Comparison of ENCODE assay signal across 2 cellular contexts in the genomic region with DNA sequence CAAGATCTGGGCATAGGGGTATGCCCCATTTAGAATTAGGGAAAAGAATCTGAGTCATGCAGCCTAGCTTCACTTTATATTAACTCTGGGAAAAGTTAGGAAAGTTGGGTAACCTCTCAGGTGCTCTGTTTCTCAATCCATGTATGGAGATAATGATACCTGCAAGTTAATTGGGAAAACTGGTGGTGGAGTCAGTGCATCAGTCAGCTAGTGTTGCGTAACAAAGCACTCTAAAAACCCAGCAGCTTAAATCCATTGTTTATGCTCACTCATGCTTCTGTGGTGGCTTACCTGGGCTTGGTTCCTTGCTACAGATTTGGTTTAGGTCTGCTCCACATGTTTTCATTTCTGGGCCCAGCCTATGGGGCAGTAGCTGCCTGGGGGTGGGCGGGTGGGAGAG.
TF ChIP-seq lines count a peak whose summit lies in the region.

No MANE protein-coding gene starts in this region.

TF ChIP-seq in IMR-90, 13 proteins besides CTCF, POLR2A, EP300 and RAD21:
- TF ChIP-seq FOS (IDR thresholded peaks at IDR 0.05; ENCODE audit: low read depth, low read length): no peak
- TF ChIP-seq CEBPB (IDR thresholded peaks at IDR 0.05; ENCODE audit: low read depth, low read length): peak; percentile 91
- TF ChIP-seq SMC3 (IDR thresholded peaks at IDR 0.05; ENCODE audit: low read depth, low read length): no peak
- TF ChIP-seq MAFK (IDR thresholded peaks at IDR 0.05; ENCODE audit: low read depth, low read length): no peak

TF ChIP-seq in K562, 482 proteins besides CTCF, POLR2A, EP300 and RAD21:
- TF ChIP-seq ELF1 (tag; IDR thresholded peaks at IDR 0.05): no peak
- TF ChIP-seq CHD4 (IDR thresholded peaks at IDR 0.05; ENCODE audit: insufficient read depth, insufficient replicate concordance, low read depth, low read length, poor library complexity, severe bottlenecking): no peak
- no peak for TF ChIP-seq SUPT5H (IDR thresholded peaks at IDR 0.05)
- TF ChIP-seq CBX2 (IDR thresholded peaks at IDR 0.05; ENCODE audit: insufficient read depth, low read length, poor library complexity, severe bottlenecking): no peak
- no peak for TF ChIP-seq NR2F6 (CRISPR knock-in tag; IDR thresholded peaks at IDR 0.05)
- no peak for TF ChIP-seq EP400 (IDR thresholded peaks at IDR 0.05)
- TF ChIP-seq, protein P1, sequence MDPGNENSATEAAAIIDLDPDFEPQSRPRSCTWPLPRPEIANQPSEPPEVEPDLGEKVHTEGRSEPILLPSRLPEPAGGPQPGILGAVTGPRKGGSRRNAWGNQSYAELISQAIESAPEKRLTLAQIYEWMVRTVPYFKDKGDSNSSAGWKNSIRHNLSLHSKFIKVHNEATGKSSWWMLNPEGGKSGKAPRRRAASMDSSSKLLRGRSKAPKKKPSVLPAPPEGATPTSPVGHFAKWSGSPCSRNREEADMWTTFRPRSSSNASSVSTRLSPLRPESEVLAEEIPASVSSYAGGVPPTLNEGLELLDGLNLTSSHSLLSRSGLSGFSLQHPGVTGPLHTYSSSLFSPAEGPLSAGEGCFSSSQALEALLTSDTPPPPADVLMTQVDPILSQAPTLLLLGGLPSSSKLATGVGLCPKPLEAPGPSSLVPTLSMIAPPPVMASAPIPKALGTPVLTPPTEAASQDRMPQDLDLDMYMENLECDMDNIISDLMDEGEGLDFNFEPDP (CRISPR knock-in tag; IDR thresholded peaks at IDR 0.05): no peak
- TF ChIP-seq RNF2 (IDR thresholded peaks at IDR 0.05): no peak
- TF ChIP-seq, protein P2, sequence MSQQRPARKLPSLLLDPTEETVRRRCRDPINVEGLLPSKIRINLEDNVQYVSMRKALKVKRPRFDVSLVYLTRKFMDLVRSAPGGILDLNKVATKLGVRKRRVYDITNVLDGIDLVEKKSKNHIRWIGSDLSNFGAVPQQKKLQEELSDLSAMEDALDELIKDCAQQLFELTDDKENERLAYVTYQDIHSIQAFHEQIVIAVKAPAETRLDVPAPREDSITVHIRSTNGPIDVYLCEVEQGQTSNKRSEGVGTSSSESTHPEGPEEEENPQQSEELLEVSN (IDR thresholded peaks at IDR 0.05; ENCODE audit: borderline replicate concordance in 1 of 2, extremely low read depth in 1 of 2, insufficient read depth in 1 of 2, insufficient read length in 1 of 2, low read depth in 1 of 2, low read length in 1 of 2, poor library complexity in 1 of 2, severe bottlenecking in 1 of 2): no peak
- peak; percentile 72 for TF ChIP-seq RBM25 (IDR thresholded peaks at IDR 0.05; ENCODE audit: low read depth, low read length, severe bottlenecking)
- no peak for TF ChIP-seq POLR3G (IDR thresholded peaks at IDR 0.05; ENCODE audit: extremely low read depth, insufficient read length, insufficient replicate concordance)
- no peak for TF ChIP-seq POLR2AphosphoS5 (IDR thresholded peaks at IDR 0.05; ENCODE audit: control insufficient read depth, insufficient read depth, low read depth, low read length)
- TF ChIP-seq, protein P3, sequence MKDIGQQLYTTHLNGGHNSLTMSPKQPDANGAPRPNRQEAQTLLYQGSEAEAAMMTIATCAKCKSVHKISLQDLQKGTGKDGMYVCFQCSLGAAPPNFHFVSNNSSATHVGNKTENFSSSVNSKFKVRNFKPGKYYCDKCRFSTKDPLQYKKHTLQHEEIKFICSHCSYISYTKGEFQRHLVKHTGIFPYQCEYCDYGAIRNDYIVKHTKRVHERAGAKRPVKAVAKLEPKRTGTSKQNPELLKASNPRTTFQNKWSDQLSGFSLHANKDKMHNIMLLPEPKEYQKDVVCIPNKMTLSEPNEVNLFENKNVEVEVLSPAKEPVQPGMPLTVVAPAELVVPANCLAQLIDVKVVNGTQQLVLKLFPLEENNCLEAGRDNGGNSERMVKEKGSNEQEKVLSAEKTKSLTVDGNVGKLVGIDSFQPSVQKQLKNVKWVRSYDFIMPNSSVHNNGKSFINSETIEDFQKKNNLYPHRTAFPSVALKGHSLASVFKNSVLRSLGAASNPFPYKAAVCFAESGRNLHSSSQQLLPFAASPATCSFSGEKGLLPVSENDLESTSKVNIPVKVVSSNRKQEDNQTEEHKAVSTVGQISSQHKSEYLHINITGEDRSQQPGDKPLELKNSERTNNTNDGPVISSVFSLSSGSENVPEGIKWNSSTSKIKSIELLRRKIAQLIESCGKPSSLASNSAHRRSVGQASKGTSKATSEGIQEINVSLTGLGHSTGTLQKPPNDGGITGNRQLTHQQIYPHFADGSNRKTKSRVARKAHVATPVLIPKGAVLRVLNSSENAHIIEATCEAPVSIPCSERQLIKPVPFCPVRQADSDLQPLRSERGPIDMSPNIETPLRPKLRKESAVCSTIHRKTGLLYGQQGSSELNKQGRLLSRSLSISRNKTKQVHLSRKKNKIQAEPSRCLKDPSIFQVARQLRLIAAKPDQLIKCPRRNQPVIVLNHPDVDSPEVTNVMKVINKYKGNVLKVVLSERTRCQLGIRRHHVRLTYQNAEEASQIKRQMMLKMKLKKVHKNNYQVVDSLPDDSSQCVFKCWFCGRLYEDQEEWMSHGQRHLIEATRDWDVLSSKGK (CRISPR knock-in tag; IDR thresholded peaks at IDR 0.05): no peak
- no peak for TF ChIP-seq TOE1 (IDR thresholded peaks at IDR 0.05; ENCODE audit: borderline replicate concordance)
- TF ChIP-seq TOE1 (CRISPR knock-in tag; IDR thresholded peaks at IDR 0.05; ENCODE audit: borderline replicate concordance, low read depth): no peak
- TF ChIP-seq CEBPB (tag; IDR thresholded peaks at IDR 0.05): peak; percentile 58
- peak in 1 of 2 experiments; percentile 30; a peak in 1 of 3 replicates for TF ChIP-seq CBX3 (IDR thresholded peaks at IDR 0.05; ENCODE audit: borderline replicate concordance in 1 of 2, low read length in 2 of 2)
- no peak for TF ChIP-seq BRD9 (IDR thresholded peaks at IDR 0.05; ENCODE audit: low read depth, partially characterized antibody)
- no peak for TF ChIP-seq ZNF217 (CRISPR knock-in tag; IDR thresholded peaks at IDR 0.05)
- no peak for TF ChIP-seq RB1 (IDR thresholded peaks at IDR 0.05; ENCODE audit: low read depth)
- TF ChIP-seq, protein P4, sequence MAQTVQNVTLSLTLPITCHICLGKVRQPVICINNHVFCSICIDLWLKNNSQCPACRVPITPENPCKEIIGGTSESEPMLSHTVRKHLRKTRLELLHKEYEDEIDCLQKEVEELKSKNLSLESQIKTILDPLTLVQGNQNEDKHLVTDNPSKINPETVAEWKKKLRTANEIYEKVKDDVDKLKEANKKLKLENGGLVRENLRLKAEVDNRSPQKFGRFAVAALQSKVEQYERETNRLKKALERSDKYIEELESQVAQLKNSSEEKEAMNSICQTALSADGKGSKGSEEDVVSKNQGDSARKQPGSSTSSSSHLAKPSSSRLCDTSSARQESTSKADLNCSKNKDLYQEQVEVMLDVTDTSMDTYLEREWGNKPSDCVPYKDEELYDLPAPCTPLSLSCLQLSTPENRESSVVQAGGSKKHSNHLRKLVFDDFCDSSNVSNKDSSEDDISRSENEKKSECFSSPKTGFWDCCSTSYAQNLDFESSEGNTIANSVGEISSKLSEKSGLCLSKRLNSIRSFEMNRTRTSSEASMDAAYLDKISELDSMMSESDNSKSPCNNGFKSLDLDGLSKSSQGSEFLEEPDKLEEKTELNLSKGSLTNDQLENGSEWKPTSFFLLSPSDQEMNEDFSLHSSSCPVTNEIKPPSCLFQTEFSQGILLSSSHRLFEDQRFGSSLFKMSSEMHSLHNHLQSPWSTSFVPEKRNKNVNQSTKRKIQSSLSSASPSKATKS (CRISPR knock-in tag; IDR thresholded peaks at IDR 0.05): no peak
- TF ChIP-seq NBN (IDR thresholded peaks at IDR 0.05; ENCODE audit: low read depth): no peak
- no peak for TF ChIP-seq CEBPG (CRISPR knock-in tag; IDR thresholded peaks at IDR 0.05)
- peak; percentile 47 to 60 for TF ChIP-seq CEBPG (tag; conservative IDR thresholded peaks at IDR 0.05 in 1 of 2, IDR thresholded peaks at IDR 0.05 in 1 of 2)
- no peak for TF ChIP-seq SAFB2 (IDR thresholded peaks at IDR 0.05; ENCODE audit: borderline replicate concordance, low read depth, low read length, severe bottlenecking)
- TF ChIP-seq, protein P5, sequence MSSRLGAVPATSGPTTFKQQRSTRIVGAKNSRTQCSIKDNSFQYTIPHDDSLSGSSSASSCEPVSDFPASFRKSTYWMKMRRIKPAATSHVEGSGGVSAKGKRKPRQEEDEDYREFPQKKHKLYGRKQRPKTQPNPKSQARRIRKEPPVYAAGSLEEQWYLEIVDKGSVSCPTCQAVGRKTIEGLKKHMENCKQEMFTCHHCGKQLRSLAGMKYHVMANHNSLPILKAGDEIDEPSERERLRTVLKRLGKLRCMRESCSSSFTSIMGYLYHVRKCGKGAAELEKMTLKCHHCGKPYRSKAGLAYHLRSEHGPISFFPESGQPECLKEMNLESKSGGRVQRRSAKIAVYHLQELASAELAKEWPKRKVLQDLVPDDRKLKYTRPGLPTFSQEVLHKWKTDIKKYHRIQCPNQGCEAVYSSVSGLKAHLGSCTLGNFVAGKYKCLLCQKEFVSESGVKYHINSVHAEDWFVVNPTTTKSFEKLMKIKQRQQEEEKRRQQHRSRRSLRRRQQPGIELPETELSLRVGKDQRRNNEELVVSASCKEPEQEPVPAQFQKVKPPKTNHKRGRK (tag; IDR thresholded peaks at IDR 0.05): no peak
- TF ChIP-seq, protein P6, sequence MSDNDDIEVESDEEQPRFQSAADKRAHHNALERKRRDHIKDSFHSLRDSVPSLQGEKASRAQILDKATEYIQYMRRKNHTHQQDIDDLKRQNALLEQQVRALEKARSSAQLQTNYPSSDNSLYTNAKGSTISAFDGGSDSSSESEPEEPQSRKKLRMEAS (CRISPR knock-in tag; IDR thresholded peaks at IDR 0.05): no peak
